Comparison of ENCODE assay signal across 19 cellular contexts in genomic region chr22:25694167-25694907, GRCh38. TPM values are rescaled to one million over a fixed set of nuclear protein-coding genes. Genes with fewer than 3 reads are reported as not detected.
"Had no signal": no experiment of that assay in that cellular context is flagged by ENCODE, and none has a peak within 500 bp of the region (broad histone marks: within the 10 kb centered on the region; RNA-seq: fewer than 3 reads in every experiment).

No MANE protein-coding gene starts in this region.

- H3K4me3 ChIP-seq: cardiac muscle cell, gastroesophageal sphincter, mucosa of descending colon, suprapubic skin, upper lobe of left lung had no signal

- FAIRE-seq: endometrium, islet of Langerhans, TTC549 had no signal

- H3K4me3 Mint-ChIP-seq: activated CD4-positive, alpha-beta T cell treated with anti-CD3 and anti-CD28 coated beads, Interleukin-2, amount 10 ng/mL, durations not matched to agents 7 days and 5 days; naive thymus-derived CD4-positive, alpha-beta T cell had no signal

- H2AFZ ChIP-seq: parathyroid adenoma had no signal

- H3K27ac ChIP-seq: cardiac muscle cell, gastroesophageal sphincter, neutrophil, parathyroid adenoma, suprapubic skin, upper lobe of left lung had no signal

- H3K4me1 ChIP-seq: gastroesophageal sphincter, parathyroid adenoma, upper lobe of left lung had no signal

- H3K27me3 ChIP-seq: cardiac muscle cell, gastroesophageal sphincter, neutrophil, suprapubic skin, upper lobe of left lung had no signal

- H3K27me3 Mint-ChIP-seq: activated CD4-positive, alpha-beta T cell treated with anti-CD3 and anti-CD28 coated beads, Interleukin-2, amount 10 ng/mL, durations not matched to agents 7 days and 5 days; naive thymus-derived CD4-positive, alpha-beta T cell had no signal

- H3K79me2 ChIP-seq: parathyroid adenoma had no signal

- H3K27ac Mint-ChIP-seq: activated CD4-positive, alpha-beta T cell treated with anti-CD3 and anti-CD28 coated beads, Interleukin-2, amount 10 ng/mL, durations not matched to agents 7 days and 5 days had no signal

- ATAC-seq: gastroesophageal sphincter; left colon; mucosa of descending colon; naive thymus-derived CD4-positive, alpha-beta T cell had no signal

- DNase-seq: activated CD4-positive, alpha-beta T cell treated with anti-CD3 and anti-CD28 coated beads, Interleukin-2, amount 10 ng/mL, durations not matched to agents 7 days and 5 days; activated CD4-positive, CD25-positive, alpha-beta regulatory T cell; activated naive CD4-positive, alpha-beta T cell treated with Interleukin-2 at 50 U/mL for 16 hours; left colon; mucosa of descending colon; naive thymus-derived CD4-positive, alpha-beta T cell; stimulated activated CD4-positive, alpha-beta T cell treated with anti-CD3 and anti-CD28 coated beads, Interleukin-2, amount 100 ng/mL, for 48 hours; stimulated activated naive CD4-positive, alpha-beta T cell; T-helper 2 cell had no signal

- H3K9me3 ChIP-seq: gastroesophageal sphincter, mucosa of descending colon, neutrophil, suprapubic skin, upper lobe of left lung had no signal

- H3K9ac ChIP-seq: parathyroid adenoma had no signal

- H3K9me3 Mint-ChIP-seq: activated CD4-positive, alpha-beta T cell treated with anti-CD3 and anti-CD28 coated beads, Interleukin-2, amount 10 ng/mL, durations not matched to agents 7 days and 5 days; naive thymus-derived CD4-positive, alpha-beta T cell had no signal

RNA-seq across cellular contexts. Expression of gene MYO18B, which starts 47.7 kb away (rescaled TPM):
- total RNA-seq: renal cortical epithelial cell had no signal
- polyA plus RNA-seq: naive thymus-derived CD4-positive, alpha-beta T cell had no signal
